32 cellular contexts compared by ENCODE assay signal in genomic region chr6:150063640-150064039, GRCh38. TPM values are rescaled to one million over a fixed set of nuclear protein-coding genes. Genes with fewer than 3 reads are reported as not detected.
"Had no signal": no experiment of that assay in that cellular context is flagged by ENCODE, and none has a peak within 500 bp of the region (broad histone marks: within the 10 kb centered on the region; RNA-seq: fewer than 3 reads in every experiment).

No MANE protein-coding gene starts in this region.

- H3K36me3 Mint-ChIP-seq: natural killer cell treated with Interleukin-12 subunit alpha and Interleukin-12 subunit beta and Interleukin-15 and Interleukin-18, amount 100 ng/mL, for 72 hours had no signal

- H3K9me3 ChIP-seq: neutrophil, ovary, psoas muscle, right lobe of liver, suprapubic skin, testis, tibial artery, transverse colon, upper lobe of right lung, uterus had no signal

- DNase-seq: naive B cell; naive thymus-derived CD8-positive, alpha-beta T cell; nephron progenitor cell; nucleus accumbens; ovary; psoas muscle; right cardiac atrium; right lobe of liver; small intestine; stimulated activated CD4-positive, alpha-beta T cell treated with anti-CD3 and anti-CD28 coated beads, Interleukin-15, amount 100 ng/mL, for 24 hours; stimulated activated CD4-positive, alpha-beta T cell treated with anti-CD3 and anti-CD28 coated beads, Interleukin-4, amount 100 ng/mL, for 1 hour; stimulated activated CD4-positive, alpha-beta T cell treated with anti-CD3 and anti-CD28 coated beads, Interleukin-4, amount 100 ng/mL, for 4 hours; stimulated activated CD8-positive, alpha-beta memory T cell treated with anti-CD3 and anti-CD28 coated beads, Interleukin-4, amount 100 ng/mL, for 48 hours; stimulated activated naive B cell treated with anti-CD40 and anti-IgM and Interleukin-4, amounts not matched to agents 10 μg/mL and 1 μg/mL and 100 μg/mL, for 72 hours; stimulated activated naive CD8-positive, alpha-beta T cell treated with anti-CD3 and anti-CD28 coated beads, Interleukin-15, amount 100 ng/mL, for 72 hours; stimulated activated naive CD8-positive, alpha-beta T cell treated with anti-CD3 and anti-CD28 coated beads, Interleukin-15, Interleukin-2, amounts not matched to agents 100 U/mL and 50 U/mL, for 24 hours; substantia nigra; testis; tibial artery; transverse colon; upper lobe of right lung; uterus had no signal

- H3K27me3 ChIP-seq: ovary, right lobe of liver, testis, transverse colon, upper lobe of right lung, uterus had no signal

- ATAC-seq: naive thymus-derived CD8-positive, alpha-beta T cell; natural killer cell treated with Interleukin-12 subunit alpha and Interleukin-12 subunit beta and Interleukin-15 and Interleukin-18, amount 100 ng/mL, for 72 hours; psoas muscle; right cardiac atrium; right lobe of liver; stimulated activated naive B cell treated with anti-CD40 and anti-IgM and Interleukin-4, amounts not matched to agents 10 μg/mL and 1 μg/mL and 100 μg/mL, for 72 hours; stimulated activated naive CD8-positive, alpha-beta T cell treated with anti-CD3 and anti-CD28 coated beads, Interleukin-15, amount 100 ng/mL, for 72 hours; stimulated activated naive CD8-positive, alpha-beta T cell treated with anti-CD3 and anti-CD28 coated beads, Interleukin-15, Interleukin-2, amounts not matched to agents 100 U/mL and 50 U/mL, for 24 hours; upper lobe of right lung had no signal

- H3K4me3 ChIP-seq: neural progenitor cell, ovary, psoas muscle, right lobe of liver, suprapubic skin, testis, tibial artery, transverse colon, upper lobe of right lung, uterus had no signal

- H3K36me3 ChIP-seq: neural progenitor cell, neutrophil, ovary, right lobe of liver, suprapubic skin, tibial artery, transverse colon, upper lobe of right lung, uterus had no signal

- H3K4me1 ChIP-seq: neural progenitor cell, parathyroid adenoma, right lobe of liver, testis, uterus had no signal

- H3K27ac ChIP-seq: neural progenitor cell, neutrophil, ovary, parathyroid adenoma, psoas muscle, right lobe of liver, suprapubic skin, testis, tibial artery, transverse colon, upper lobe of right lung, uterus had no signal

- H3K9me3 Mint-ChIP-seq: naive B cell; naive thymus-derived CD8-positive, alpha-beta T cell; natural killer cell treated with Interleukin-12 subunit alpha and Interleukin-12 subunit beta and Interleukin-15 and Interleukin-18, amount 100 ng/mL, for 72 hours; stimulated activated naive B cell treated with anti-CD40 and anti-IgM and Interleukin-4, amounts not matched to agents 10 μg/mL and 1 μg/mL and 100 μg/mL, for 72 hours; stimulated activated naive CD8-positive, alpha-beta T cell treated with anti-CD3 and anti-CD28 coated beads, Interleukin-15, amount 100 ng/mL, for 72 hours; type B pancreatic cell had no signal

- H3K4me3 Mint-ChIP-seq: naive thymus-derived CD8-positive, alpha-beta T cell; natural killer cell treated with Interleukin-12 subunit alpha and Interleukin-12 subunit beta and Interleukin-15 and Interleukin-18, amount 100 ng/mL, for 72 hours; nephron progenitor cell; neural progenitor cell; stimulated activated naive B cell treated with anti-CD40 and anti-IgM and Interleukin-4, amounts not matched to agents 10 μg/mL and 1 μg/mL and 100 μg/mL, for 72 hours; stimulated activated naive CD8-positive, alpha-beta T cell treated with anti-CD3 and anti-CD28 coated beads, Interleukin-15, amount 100 ng/mL, for 72 hours; type B pancreatic cell had no signal

- FAIRE-seq: small intestine had no signal

- H3K27ac Mint-ChIP-seq: naive B cell; natural killer cell treated with Interleukin-12 subunit alpha and Interleukin-12 subunit beta and Interleukin-15 and Interleukin-18, amount 100 ng/mL, for 72 hours; nephron progenitor cell; neural progenitor cell; progenitor cell of endocrine pancreas; stimulated activated naive B cell treated with anti-CD40 and anti-IgM and Interleukin-4, amounts not matched to agents 10 μg/mL and 1 μg/mL and 100 μg/mL, for 72 hours; stimulated activated naive CD8-positive, alpha-beta T cell treated with anti-CD3 and anti-CD28 coated beads, Interleukin-15, amount 100 ng/mL, for 72 hours; type B pancreatic cell had no signal

- H3K9ac ChIP-seq: neural progenitor cell, parathyroid adenoma had no signal

RNA-seq across cellular contexts. Expression of gene RAET1L, which starts 38.3 kb away (rescaled TPM):
- total RNA-seq: naive thymus-derived CD8-positive, alpha-beta T cell; natural killer cell treated with Interleukin-12 subunit alpha and Interleukin-12 subunit beta and Interleukin-15 and Interleukin-18, amount 100 ng/mL, for 72 hours; osteoblast; ovary; progenitor cell of endocrine pancreas; psoas muscle; right cardiac atrium; right lobe of liver; skeletal muscle tissue; transverse colon; upper lobe of right lung; urinary bladder; uterus had no signal
- polyA plus RNA-seq: naive thymus-derived CD8-positive, alpha-beta T cell; ovary; right cardiac atrium; small intestine; urinary bladder had no signal
